In the genomic region with DNA sequence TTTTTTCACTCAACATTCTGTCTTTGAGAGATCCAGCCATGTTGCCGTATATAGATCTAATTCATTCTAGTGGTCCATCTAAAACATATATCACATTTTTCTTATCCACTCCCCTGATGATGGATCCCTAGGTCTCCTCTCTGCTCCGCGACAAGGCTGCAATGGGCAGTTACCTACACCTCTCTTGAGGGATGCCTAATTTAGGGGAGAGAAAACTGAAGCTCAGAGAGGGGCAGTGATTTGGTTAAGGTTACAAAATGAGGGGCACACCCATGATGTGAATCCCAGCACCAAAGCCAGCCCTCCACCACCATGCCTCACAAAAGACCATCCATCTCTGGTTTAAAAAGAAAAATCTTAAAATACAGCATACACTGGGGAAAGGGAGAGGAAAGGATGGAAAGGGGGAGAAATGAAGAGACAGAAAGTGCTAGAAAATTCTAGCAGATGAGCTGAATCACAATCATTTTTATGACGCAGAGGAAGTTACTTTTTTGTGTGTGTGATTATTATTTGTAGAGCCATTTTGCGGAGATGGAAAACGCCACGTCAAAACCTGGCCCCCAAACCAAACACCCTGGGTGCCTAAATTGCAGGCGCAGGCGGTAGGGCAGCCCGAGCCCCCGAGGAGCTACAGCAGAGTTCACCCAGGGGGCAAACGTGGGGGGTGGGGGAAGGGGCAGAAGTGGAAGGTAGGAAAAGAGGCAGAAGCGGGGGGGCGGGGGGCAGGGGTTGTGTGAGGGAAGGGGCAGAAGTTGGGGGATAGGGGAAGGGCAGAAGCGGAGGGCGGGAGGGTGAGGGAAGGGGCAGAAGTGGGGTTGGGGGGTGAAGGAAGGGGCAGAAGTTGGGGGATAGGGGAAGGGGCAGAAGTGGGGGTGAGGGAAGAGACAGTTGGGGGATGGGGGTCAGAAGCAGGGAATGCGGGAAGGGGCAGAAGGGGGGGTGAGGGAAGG, we compare ENCODE assay signal across 8 cellular contexts. TPM values are rescaled to one million over a fixed set of nuclear protein-coding genes. Genes with fewer than 3 reads are reported as not detected.
A peak's percentile ranks its signal among the peaks of the same experiment; 100 is the strongest.
DNase-seq lines count a peak whose midpoint lies in the region; ATAC-seq and TF ChIP-seq lines count a peak whose summit lies in the region.

No MANE protein-coding gene starts in this region.

- no peaks in the 10 kb centered on the region for H3K27me3 ChIP-seq in CD8-positive, alpha-beta T cell (ENCODE audit: insufficient read depth, low read length)
- H3K27me3 ChIP-seq in RWPE2 (ENCODE audit: insufficient read depth, poor library complexity, severe bottlenecking) (no peaks in the 10 kb centered on the region), ectodermal cell (ENCODE audit: control insufficient read depth, insufficient read depth, low read length, poor library complexity, severe bottlenecking) (no peaks in the 10 kb centered on the region), ovary (no peaks in the 10 kb centered on the region)

- H3K4me3 ChIP-seq in CD8-positive, alpha-beta T cell (ENCODE audit: low read depth, low read length): no peak overlapping the region
- H3K4me3 ChIP-seq in RWPE2 (ENCODE audit: severe bottlenecking) (no peak overlapping the region), ectodermal cell (ENCODE audit: insufficient read depth, low read depth, low read length) (peak overlapping the region; percentile 4), ovary (peak overlapping the region; percentile 16), mucosa of descending colon (no peak overlapping the region)

- CTCF ChIA-PET in CD8-positive, alpha-beta T cell (lab: Charles Lee): interaction anchor here (1.5 kb wide), 1 partner anchor 8 kb away, joined by 4 read pairs; no protein-coding TSS in a partner anchor

- WGBS in ectodermal cell, 2 experiments: 15 to 39% methylated on average over 6 to 14 of the region's 17 CpGs
- 36 to 44% (median 44%) methylated on average over 11 to 17 of the region's 17 CpGs for WGBS in ovary, 3 donors

- DNase-seq in CD8-positive, alpha-beta T cell: peak in 2 of 7 experiments; percentile 59 to 74
- DNase-seq in RWPE2 (ENCODE audit: low spot score): no peak
- DNase-seq in ovary: peak in 3 of 5 donors; percentile 51 to 62 (median 62)
- DNase-seq in dedifferentiated amniotic fluid mesenchymal stem cell (ENCODE audit: extremely low spot score): no peak
- DNase-seq in NCI-H2196 (lab: John Stamatoyannopoulos, UW; ENCODE audit: unreplicated experiment): no peak
- no peak for DNase-seq in mucosa of descending colon

- TF ChIP-seq POLR2A in ovary (IDR thresholded peaks at IDR 0.05): no peak

- peak overlapping the region; percentile 88 for H3K4me3 Mint-ChIP-seq in CD8-positive, alpha-beta T cell

- peak overlapping the region; percentile 96 for H3K27ac Mint-ChIP-seq in CD8-positive, alpha-beta T cell

- H3K36me3 ChIP-seq in CD8-positive, alpha-beta T cell (ENCODE audit: insufficient read depth, low read length): peaks cover 13% of the 10 kb centered on the region
- H3K36me3 ChIP-seq in RWPE2 (ENCODE audit: low read depth) (peaks cover 24% of the 10 kb centered on the region), ectodermal cell (ENCODE audit: control insufficient read depth, insufficient read depth, low read length) (peaks cover 16% of the 10 kb centered on the region), ovary (no peaks in the 10 kb centered on the region), mucosa of descending colon (ENCODE audit: low read depth) (no peaks in the 10 kb centered on the region)

- ATAC-seq in CD8-positive, alpha-beta T cell: no peak
- no peak for ATAC-seq in RWPE2 (ENCODE audit: low read depth)
- no peak for ATAC-seq in HG03520 (IDR thresholded peaks at IDR 0.05; ENCODE audit: unreplicated experiment)
- ATAC-seq in mucosa of descending colon: no peak

- peaks cover 25% of the 10 kb centered on the region for H3K4me1 ChIP-seq in CD8-positive, alpha-beta T cell (ENCODE audit: insufficient read depth, low read length)
- H3K4me1 ChIP-seq in RWPE2 (ENCODE audit: insufficient read depth, poor library complexity, severe bottlenecking) (no peaks in the 10 kb centered on the region), ectodermal cell (ENCODE audit: control insufficient read depth, insufficient read depth, low read length) (peaks cover 15% of the 10 kb centered on the region), ovary (ENCODE audit: insufficient read depth) (peaks cover under 1% of the 10 kb centered on the region), mucosa of descending colon (ENCODE audit: low read depth) (no peaks in the 10 kb centered on the region)

- intact Hi-C loops in CD8-positive, alpha-beta T cell (cut with DNase I, micrococcal nuclease): loop anchor here in 1 of 2 experiments (1.0 to 5.0 kb wide), 2 partner anchors 8 to 1279 kb away; no protein-coding TSS in a partner anchor
- intact Hi-C loops in ovary (cut with DNase I): no loop called here
- intact Hi-C loops in mucosa of descending colon (cut with DNase I, micrococcal nuclease): no loop called here

- POLR2A ChIA-PET in CD8-positive, alpha-beta T cell (lab: Charles Lee): interaction anchor here (0.5 to 5.1 kb wide), 5 partner anchors 8 to 990 kb away, joined by 3 to 42 read pairs (median 3); a partner anchor contains a TSS

- H3K27me3 Mint-ChIP-seq in CD8-positive, alpha-beta T cell (ENCODE audit: low read depth): no peaks in the 10 kb centered on the region

- H3K9me3 ChIP-seq in CD8-positive, alpha-beta T cell (ENCODE audit: low read length): no peaks in the 10 kb centered on the region
- H3K9me3 ChIP-seq in RWPE2 (ENCODE audit: severe bottlenecking) (no peaks in the 10 kb centered on the region), ectodermal cell (ENCODE audit: control insufficient read depth, low read length) (no peaks in the 10 kb centered on the region), ovary (no peaks in the 10 kb centered on the region), mucosa of descending colon (no peaks in the 10 kb centered on the region)

- peaks cover 36% of the 10 kb centered on the region for H3K36me3 Mint-ChIP-seq in CD8-positive, alpha-beta T cell

- H3K27ac ChIP-seq in CD8-positive, alpha-beta T cell (ENCODE audit: low read depth, low read length): peak overlapping the region; percentile 30
- H3K27ac ChIP-seq in RWPE2 (ENCODE audit: poor library complexity, severe bottlenecking): peak overlapping the region; percentile 38
- peak overlapping the region; percentile 77 for H3K27ac ChIP-seq in ectodermal cell (ENCODE audit: insufficient read depth, low read depth, low read length, poor library complexity, severe bottlenecking)
- peak overlapping the region; percentile 50 to 65 for H3K27ac ChIP-seq in ovary

- no peak for TF ChIP-seq EP300 in ovary (IDR thresholded peaks at IDR 0.05)

- peaks cover 38% of the 10 kb centered on the region for H3K4me1 Mint-ChIP-seq in CD8-positive, alpha-beta T cell (ENCODE audit: low read depth)

- no peaks in the 10 kb centered on the region for H3K9me3 Mint-ChIP-seq in CD8-positive, alpha-beta T cell

- TF ChIP-seq CTCF in CD8-positive, alpha-beta T cell (IDR thresholded peaks at IDR 0.05): no peak
- TF ChIP-seq CTCF in RWPE2 (IDR thresholded peaks at IDR 0.05; ENCODE audit: poor library complexity, severe bottlenecking): no peak
- TF ChIP-seq CTCF in ovary (IDR thresholded peaks at IDR 0.05): no peak
- TF ChIP-seq CTCF in mucosa of descending colon (IDR thresholded peaks at IDR 0.05): no peak

RNA-seq across cellular contexts. Expression of a gene that starts 1.3 kb away (rescaled TPM):
- total RNA-seq in CD8-positive, alpha-beta T cell: 1,000 to 10,000 TPM in 1 of 2 experiments, 100 to 1,000 TPM in 1; 978 to 1,030 TPM
- 55.9 TPM for polyA plus RNA-seq in ectodermal cell (2013, experiment 1 of 4)
- 55.5 TPM for polyA plus RNA-seq in ectodermal cell (2013, experiment 2 of 4)
- 45.1 TPM for polyA plus RNA-seq in ectodermal cell (2013, experiment 3 of 4)
- 49.4 TPM for polyA plus RNA-seq in ectodermal cell (2013, experiment 4 of 4)
- total RNA-seq in ovary (100 to 1,000 TPM; 104 to 232 (median 166) TPM), mucosa of descending colon (10 to 100 TPM in 2 of 3 donors, 1 to 10 TPM in 1; 6.7 to 78.7 (median 10.4) TPM)
- 100 to 1,000 TPM; 167 to 185 TPM for polyA plus RNA-seq in ovary

RNA-seq across cellular contexts. Expression of a gene that starts 13.0 kb away (rescaled TPM):
- 1 to 10 TPM; 7.7 to 8.6 TPM for total RNA-seq in CD8-positive, alpha-beta T cell
- polyA plus RNA-seq in ectodermal cell (2013, experiment 1 of 4): 8.8 TPM
- polyA plus RNA-seq in ectodermal cell (2013, experiment 2 of 4): 9.6 TPM
- 6.3 TPM for polyA plus RNA-seq in ectodermal cell (2013, experiment 3 of 4)
- 7.1 TPM for polyA plus RNA-seq in ectodermal cell (2013, experiment 4 of 4)
- 10 to 100 TPM; 12.8 to 21.0 (median 15.3) TPM for total RNA-seq in ovary
- 1 to 10 TPM; 7.5 to 8.4 TPM for polyA plus RNA-seq in ovary
- total RNA-seq in mucosa of descending colon: 10 to 100 TPM; 10.5 to 18.5 (median 15.7) TPM

RNA-seq across cellular contexts. Expression of a gene that starts 32.3 kb away (rescaled TPM):
- under 1 TPM; 0.05 to 0.08 TPM for total RNA-seq in CD8-positive, alpha-beta T cell
- polyA plus RNA-seq in ectodermal cell (2013, experiment 1 of 4): 19.5 TPM
- polyA plus RNA-seq in ectodermal cell (2013, experiment 2 of 4): 25.5 TPM
- 14.6 TPM for polyA plus RNA-seq in ectodermal cell (2013, experiment 3 of 4)
- 19.7 TPM for polyA plus RNA-seq in ectodermal cell (2013, experiment 4 of 4)
- 10 to 100 TPM in 3 of 7 donors, 1 to 10 TPM in 4; 2.9 to 15.6 (median 8.4) TPM for total RNA-seq in ovary
- 1 to 10 TPM; 4.0 to 4.1 TPM for polyA plus RNA-seq in ovary
- total RNA-seq in mucosa of descending colon: 1 to 10 TPM in 2 of 3 donors, under 1 TPM in 1; 0.38 to 2.2 (median 1.3) TPM

Comparison
In these comparisons a context has a peak if more than half of its experiments do, and no peak if none do; other contexts are left out.
1. DNase-seq: peak in ovary (3 of 5); none in RWPE2 (single experiment), dedifferentiated amniotic fluid mesenchymal stem cell (single experiment), NCI-H2196 (single experiment) and mucosa of descending colon (0 of 3).
2. H3K4me3 ChIP-seq: peak in ectodermal cell (single experiment) and ovary (single experiment); none in CD8-positive, alpha-beta T cell (single experiment), RWPE2 (single experiment) and mucosa of descending colon (single experiment).
3. RNA of a gene that starts 1.3 kb away (total RNA-seq): 978 to 1,030 TPM in CD8-positive, alpha-beta T cell; 104 to 232 TPM in ovary and 6.7 to 78.7 TPM in mucosa of descending colon; every median in the first group is over 4 times any median in the second.
4. Peak in every context shown above with its lines, with median percentiles within 50 percentile points of each other: H3K27ac ChIP-seq.